In genomic region chr16:85025781-85026653, GRCh38 we compare ENCODE assay signal across 12 cellular contexts. TPM values are rescaled to one million over a fixed set of nuclear protein-coding genes. Genes with fewer than 3 reads are reported as not detected.
DNase-seq lines count a peak whose midpoint lies in the region; ATAC-seq lines count a peak whose summit lies in the region.
"Had no signal": no experiment of that assay in that cellular context is flagged by ENCODE, and none has a peak within 500 bp of the region (broad histone marks: within the 10 kb centered on the region; RNA-seq: fewer than 3 reads in every experiment).

No MANE protein-coding gene starts in this region.

- no peaks in the 10 kb centered on the region for H3K36me3 Mint-ChIP-seq in activated T-helper 2 cell treated with anti-CD3 and anti-CD28 coated beads, Interferon-gamma antibody, Interleukin-2, Interleukin-4, amounts not matched to agents 10 μg/mL and 5 μg/mL and 100 μg/mL, durations not matched to agents 14 hours and 24 hours and 36 hours (ENCODE audit: low read depth)
- H3K36me3 Mint-ChIP-seq in naive B cell = no peaks in the 10 kb centered on the region

- H3K4me1 Mint-ChIP-seq in activated T-helper 2 cell treated with anti-CD3 and anti-CD28 coated beads, Interferon-gamma antibody, Interleukin-2, Interleukin-4, amounts not matched to agents 10 μg/mL and 5 μg/mL and 100 μg/mL, durations not matched to agents 14 hours and 24 hours and 36 hours (ENCODE audit: low read depth) = peaks cover 30% of the 10 kb centered on the region
- peaks cover 21 to 41% (median 37%) of the 10 kb centered on the region in 3 donors for H3K4me1 Mint-ChIP-seq in naive B cell

- H3K4me3 Mint-ChIP-seq in activated T-helper 2 cell treated with anti-CD3 and anti-CD28 coated beads, Interferon-gamma antibody, Interleukin-2, Interleukin-4, amounts not matched to agents 10 μg/mL and 5 μg/mL and 100 μg/mL, durations not matched to agents 14 hours and 24 hours and 36 hours (ENCODE audit: low read depth) = peak overlapping the region; percentile 70
- H3K4me3 Mint-ChIP-seq in naive B cell = peak overlapping the region; percentile 44 to 95 (median 90)

- ATAC-seq in naive B cell (ENCODE audit: low read depth in 2 of 2) (no peak), GM21723 (IDR thresholded peaks at IDR 0.05; ENCODE audit: unreplicated experiment) (no peak), HG02759 (IDR thresholded peaks at IDR 0.05; ENCODE audit: unreplicated experiment) (no peak), HG03139 (IDR thresholded peaks at IDR 0.05; ENCODE audit: unreplicated experiment) (no peak)

- no peaks in the 10 kb centered on the region for H3K9me3 Mint-ChIP-seq in activated T-helper 2 cell treated with anti-CD3 and anti-CD28 coated beads, Interferon-gamma antibody, Interleukin-2, Interleukin-4, amounts not matched to agents 10 μg/mL and 5 μg/mL and 100 μg/mL, durations not matched to agents 14 hours and 24 hours and 36 hours
- no peaks in the 10 kb centered on the region for H3K9me3 Mint-ChIP-seq in naive B cell

- DNase-seq in CD1c-positive myeloid dendritic cell (ENCODE audit: extremely low spot score) = peak; percentile 82
- peak; percentile 48 for DNase-seq in LHCN-M2 (ENCODE audit: low read depth)
- DNase-seq in activated T-helper 2 cell treated with anti-CD3 and anti-CD28 coated beads, Interferon-gamma antibody, Interleukin-2, Interleukin-4, amounts not matched to agents 10 μg/mL and 5 μg/mL and 100 μg/mL, durations not matched to agents 14 hours and 24 hours and 36 hours (ENCODE audit: low spot score) = no peak
- DNase-seq in naive B cell = no peak
- DNase-seq in NK-92 (lab: John Stamatoyannopoulos, UW; ENCODE audit: unreplicated experiment) = no peak
- DNase-seq: amniotic stem cell; DMS 273 treated with DMSO at 0.1 percent for 48 hours; HCEC 1CT; stimulated activated CD4-positive, alpha-beta T cell treated with anti-CD3 and anti-CD28 coated beads, Interleukin-1b, Interleukin-23, amount 100 ng/mL, for 48 hours had no signal

- intact Hi-C loops in activated T-helper 2 cell treated with anti-CD3 and anti-CD28 coated beads, Interferon-gamma antibody, Interleukin-2, Interleukin-4, amounts not matched to agents 10 μg/mL and 5 μg/mL and 100 μg/mL, durations not matched to agents 14 hours and 24 hours and 36 hours (cut with micrococcal nuclease) = loop anchor here (5.0 kb wide), 1 partner anchor 409 kb away; the partner anchor contains the start of gene COTL1

- H3K27me3 Mint-ChIP-seq in activated T-helper 2 cell treated with anti-CD3 and anti-CD28 coated beads, Interferon-gamma antibody, Interleukin-2, Interleukin-4, amounts not matched to agents 10 μg/mL and 5 μg/mL and 100 μg/mL, durations not matched to agents 14 hours and 24 hours and 36 hours (ENCODE audit: low read depth) = peaks cover 2% of the 10 kb centered on the region
- H3K27me3 Mint-ChIP-seq in naive B cell = peaks cover 0 to 13% (median 0%) of the 10 kb centered on the region in 3 donors

- H3K27ac Mint-ChIP-seq in activated T-helper 2 cell treated with anti-CD3 and anti-CD28 coated beads, Interferon-gamma antibody, Interleukin-2, Interleukin-4, amounts not matched to agents 10 μg/mL and 5 μg/mL and 100 μg/mL, durations not matched to agents 14 hours and 24 hours and 36 hours = no peak overlapping the region
- peak overlapping the region in 4 of 6 donors; percentile 36 to 89 (median 73) for H3K27ac Mint-ChIP-seq in naive B cell

RNA-seq across cellular contexts. Expression of gene KIAA0513, which starts 1.6 kb away (rescaled TPM):
- total RNA-seq in LHCN-M2 (2014; rRNA removed) = 11.4 and 12.8 TPM in 2 replicates
- polyA plus RNA-seq in LHCN-M2 (2012) = 8.0 TPM
- total RNA-seq in activated T-helper 2 cell treated with anti-CD3 and anti-CD28 coated beads, Interferon-gamma antibody, Interleukin-2, Interleukin-4, amounts not matched to agents 10 μg/mL and 5 μg/mL and 100 μg/mL, durations not matched to agents 14 hours and 24 hours and 36 hours = 12.8 and 13.6 TPM in 2 replicates
- 1 to 10 TPM in 5 of 6 donors, under 1 TPM in 1; 0.89 to 3.1 (median 1.3) TPM for polyA plus RNA-seq in naive B cell (ENCODE audit: low read depth in 6 of 6)

RNA-seq across cellular contexts. Expression of gene ZDHHC7, which starts 14.7 kb away (rescaled TPM):
- 73.2 and 75.1 TPM in 2 replicates for total RNA-seq in LHCN-M2 (2014; rRNA removed)
- 41.3 TPM for polyA plus RNA-seq in LHCN-M2 (2012)
- 29.1 and 30.0 TPM in 2 replicates for total RNA-seq in activated T-helper 2 cell treated with anti-CD3 and anti-CD28 coated beads, Interferon-gamma antibody, Interleukin-2, Interleukin-4, amounts not matched to agents 10 μg/mL and 5 μg/mL and 100 μg/mL, durations not matched to agents 14 hours and 24 hours and 36 hours
- 10 to 100 TPM; 29.5 to 41.4 (median 38.2) TPM for polyA plus RNA-seq in naive B cell (ENCODE audit: low read depth in 6 of 6)

Comparison
In these comparisons a context has a peak if more than half of its experiments do, and no peak if none do; other contexts are left out.
1. DNase-seq: peak in CD1c-positive myeloid dendritic cell (single experiment) and LHCN-M2 (single experiment); none in activated T-helper 2 cell treated with anti-CD3 and anti-CD28 coated beads, Interferon-gamma antibody, Interleukin-2, Interleukin-4, amounts not matched to agents 10 μg/mL and 5 μg/mL and 100 μg/mL, durations not matched to agents 14 hours and 24 hours and 36 hours (single experiment), naive B cell (single experiment) and NK-92 (single experiment).